In genomic region chrX:17859609-17860178, GRCh38 we compare ENCODE assay signal across 9 cellular contexts. TPM values are rescaled to one million over a fixed set of nuclear protein-coding genes. Genes with fewer than 3 reads are reported as not detected.
DNase-seq lines count a peak whose midpoint lies in the region; ATAC-seq and TF ChIP-seq lines count a peak whose summit lies in the region.
"Had no signal": no experiment of that assay in that cellular context is flagged by ENCODE, and none has a peak within 500 bp of the region (broad histone marks: within the 10 kb centered on the region; RNA-seq: fewer than 3 reads in every experiment).

No MANE protein-coding gene starts in this region.

- 0% methylated on average over 23 of the region's 23 CpGs for WGBS in prostate gland

- no peaks in the 10 kb centered on the region for H3K9me3 ChIP-seq in NT2/D1 (ENCODE audit: insufficient read depth, low read length)
- H3K9me3 ChIP-seq in prostate gland = no peaks in the 10 kb centered on the region

- TF ChIP-seq POLR2A in prostate gland (IDR thresholded peaks at IDR 0.05) = no peak

- no peak for TF ChIP-seq CTCF in fibroblast of the aortic adventitia (IDR thresholded peaks at IDR 0.05; ENCODE audit: insufficient read depth, low read length)
- no peak for TF ChIP-seq CTCF in prostate gland (IDR thresholded peaks at IDR 0.05)

- H3K9ac ChIP-seq in NT2/D1 (ENCODE audit: insufficient read length, low read depth) = peak overlapping the region; percentile 61

- H3K27me3 ChIP-seq in NT2/D1 (ENCODE audit: insufficient read depth, insufficient read length) (peaks cover 76% of the 10 kb centered on the region), prostate gland (replicated peaks; ENCODE audit: insufficient read depth) (no peaks in the 10 kb centered on the region)

- H3K27ac ChIP-seq in prostate gland = peak overlapping the region; percentile 11 to 27

- H3K36me3 ChIP-seq in NT2/D1 (ENCODE audit: insufficient read depth, insufficient read length, low read length) (no peaks in the 10 kb centered on the region), prostate gland (no peaks in the 10 kb centered on the region)

- intact Hi-C loops in prostate gland (cut with DNase I) = loop anchor here (10.0 kb wide), 1 partner anchor 45 kb away; no protein-coding TSS in a partner anchor

- peak; percentile 18 for DNase-seq in ELF-1 (ENCODE audit: low read depth, low spot score)
- DNase-seq in NT2/D1 (ENCODE audit: low read depth, low spot score) = no peak
- DNase-seq in fibroblast of the aortic adventitia (ENCODE audit: low read depth) = peak; percentile 2
- DNase-seq in prostate gland (ENCODE audit: low spot score) = peak; percentile 8
- DNase-seq: NCI-H1930 had no signal

- H3K4me3 ChIP-seq in NT2/D1 (ENCODE audit: insufficient read length, low read depth) = peak overlapping the region; percentile 56
- peak overlapping the region; percentile 51 for H3K4me3 ChIP-seq in fibroblast of the aortic adventitia (ENCODE audit: low read depth, low read length)
- peak overlapping the region; percentile 43 to 44 for H3K4me3 ChIP-seq in prostate gland

- H3K4me1 ChIP-seq in NT2/D1 (ENCODE audit: insufficient read depth, insufficient read length) (no peaks in the 10 kb centered on the region), prostate gland (replicated peaks) (no peaks in the 10 kb centered on the region)

- ATAC-seq in HG03095 (IDR thresholded peaks at IDR 0.05; ENCODE audit: unreplicated experiment) (no peak), HG02970 (IDR thresholded peaks at IDR 0.05; ENCODE audit: low FRiP score, unreplicated experiment) (no peak), HG03521 (IDR thresholded peaks at IDR 0.05; ENCODE audit: unreplicated experiment) (no peak), HG03432 (IDR thresholded peaks at IDR 0.05; ENCODE audit: unreplicated experiment) (no peak)

RNA-seq across cellular contexts. Expression of gene RAI2, which starts 1.4 kb away (rescaled TPM):
- total RNA-seq in fibroblast of the aortic adventitia (ENCODE audit: low replicate concordance) (0.33 and 4.0 TPM in 2 replicates), prostate gland (10 to 100 TPM; 11.5 to 19.1 TPM)
